In the genomic region with DNA sequence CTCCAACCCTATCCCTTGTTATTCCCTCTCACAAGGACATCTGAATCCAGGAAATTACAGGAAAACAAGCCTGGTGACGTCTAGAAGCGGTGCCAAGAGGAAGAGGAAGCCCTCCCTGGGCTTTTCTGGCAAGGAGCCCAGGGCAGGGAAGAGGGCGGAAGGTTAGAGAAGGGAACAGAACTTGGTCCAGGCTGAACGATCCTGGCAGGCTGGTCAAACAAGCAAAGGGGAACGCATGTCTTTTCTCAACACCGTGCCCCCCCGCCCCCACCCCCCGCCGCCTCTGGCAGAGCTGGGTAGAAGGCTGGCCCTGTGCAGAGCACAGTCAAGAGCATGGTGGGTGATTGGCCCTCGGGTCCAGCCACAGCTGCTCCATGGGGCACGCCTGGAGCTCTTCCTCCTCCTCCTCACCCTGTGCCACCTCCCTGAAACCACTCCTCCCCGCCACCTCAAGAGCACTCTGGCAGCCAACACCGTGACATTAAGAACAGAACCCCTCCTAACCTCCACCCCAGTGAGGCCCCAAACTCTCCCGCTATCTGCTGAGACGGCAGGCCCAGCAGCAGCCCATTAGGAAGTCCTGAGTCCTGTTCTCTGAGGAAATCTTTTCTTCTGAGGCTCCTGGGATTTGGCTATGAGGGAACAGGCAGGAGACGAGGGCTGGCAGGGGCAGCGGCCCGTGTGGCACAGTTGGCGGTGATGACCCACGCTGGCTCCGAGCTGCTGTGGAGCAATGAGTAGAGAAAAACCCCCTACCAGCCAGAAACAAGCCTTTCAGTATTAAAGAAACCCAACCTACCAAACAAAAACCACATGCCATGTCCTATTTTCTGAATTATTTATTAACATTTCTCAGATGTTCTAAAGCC, we compare ENCODE assay signal across 8 cellular contexts. TPM values are rescaled to one million over a fixed set of nuclear protein-coding genes. Genes with fewer than 3 reads are reported as not detected.
DNase-seq lines count a peak whose midpoint lies in the region; ATAC-seq and TF ChIP-seq lines count a peak whose summit lies in the region.

No MANE protein-coding gene starts in this region.

- H3K4me1 Mint-ChIP-seq in chondrocyte (ENCODE audit: low read depth): peaks cover 9% of the 10 kb centered on the region
- H3K4me1 Mint-ChIP-seq in activated CD4-positive, alpha-beta T cell treated with anti-CD3 and anti-CD28 coated beads, Interleukin-2, amount 10 ng/mL, durations not matched to agents 7 days and 5 days: peaks cover 6% of the 10 kb centered on the region

- H3K9me3 Mint-ChIP-seq in chondrocyte (ENCODE audit: low read depth): no peaks in the 10 kb centered on the region
- no peaks in the 10 kb centered on the region for H3K9me3 Mint-ChIP-seq in activated CD4-positive, alpha-beta T cell treated with anti-CD3 and anti-CD28 coated beads, Interleukin-2, amount 10 ng/mL, durations not matched to agents 7 days and 5 days

- peaks cover 27% of the 10 kb centered on the region for H3K4me1 ChIP-seq in mucosa of descending colon (ENCODE audit: low read depth)

- no peaks in the 10 kb centered on the region for H3K36me3 Mint-ChIP-seq in chondrocyte (ENCODE audit: low read depth)
- H3K36me3 Mint-ChIP-seq in activated CD4-positive, alpha-beta T cell treated with anti-CD3 and anti-CD28 coated beads, Interleukin-2, amount 10 ng/mL, durations not matched to agents 7 days and 5 days (ENCODE audit: low read depth): peaks cover 1% of the 10 kb centered on the region

- intact Hi-C loops in mucosa of descending colon (cut with DNase I, micrococcal nuclease): no loop called here

- DNase-seq in Ammon's horn (ENCODE audit: low spot score) (peak; percentile 69), LNCaP clone FGC (ENCODE audit: low read depth) (peak; percentile 74), chondrocyte (ENCODE audit: low spot score) (no peak), mucosa of descending colon (peak; percentile 84 to 86 (median 85)), SIG-M5 treated with dmso at 0.1 percent for 504 hours (lab: John Stamatoyannopoulos, UW; ENCODE audit: unreplicated experiment) (no peak)
- no peak for DNase-seq in activated CD4-positive, alpha-beta T cell treated with anti-CD3 and anti-CD28 coated beads, Interleukin-2, amount 10 ng/mL, durations not matched to agents 7 days and 5 days

- peak overlapping the region; percentile 83 for H3K27ac Mint-ChIP-seq in chondrocyte (ENCODE audit: unreplicated experiment)
- H3K27ac Mint-ChIP-seq in activated CD4-positive, alpha-beta T cell treated with anti-CD3 and anti-CD28 coated beads, Interleukin-2, amount 10 ng/mL, durations not matched to agents 7 days and 5 days: no peak overlapping the region

- ATAC-seq in mucosa of descending colon (peak; percentile 75), GM18868 (IDR thresholded peaks at IDR 0.05; ENCODE audit: unreplicated experiment) (no peak), HG03571 (IDR thresholded peaks at IDR 0.05; ENCODE audit: unreplicated experiment) (no peak)

- TF ChIP-seq CTCF in LNCaP clone FGC (IDR thresholded peaks at IDR 0.05; ENCODE audit: control insufficient read depth, extremely low read depth, insufficient read depth) (no peak), chondrocyte (IDR thresholded peaks at IDR 0.05) (no peak), mucosa of descending colon (IDR thresholded peaks at IDR 0.05) (no peak)

- no peaks in the 10 kb centered on the region for H3K27me3 Mint-ChIP-seq in chondrocyte (ENCODE audit: low read depth)
- H3K27me3 Mint-ChIP-seq in activated CD4-positive, alpha-beta T cell treated with anti-CD3 and anti-CD28 coated beads, Interleukin-2, amount 10 ng/mL, durations not matched to agents 7 days and 5 days: no peaks in the 10 kb centered on the region

- H3K36me3 ChIP-seq in mucosa of descending colon (ENCODE audit: low read depth): no peaks in the 10 kb centered on the region

- H3K4me3 ChIP-seq in LNCaP clone FGC (ENCODE audit: low read depth, low read length) (no peak overlapping the region), mucosa of descending colon (no peak overlapping the region)

- H3K4me3 Mint-ChIP-seq in chondrocyte (ENCODE audit: unreplicated experiment): no peak overlapping the region
- no peak overlapping the region for H3K4me3 Mint-ChIP-seq in activated CD4-positive, alpha-beta T cell treated with anti-CD3 and anti-CD28 coated beads, Interleukin-2, amount 10 ng/mL, durations not matched to agents 7 days and 5 days

- CTCF ChIA-PET in activated CD4-positive, alpha-beta T cell treated with anti-CD3 and anti-CD28 coated beads, Interleukin-2, amount 10 ng/mL, durations not matched to agents 7 days and 5 days (lab: Charles Lee): interaction anchor here (0.8 to 2.9 kb wide), 10 partner anchors 9 to 192 kb away, joined by 3 to 15 read pairs (median 6); partner anchors contain the start of gene GFOD2

- POLR2A ChIA-PET in activated CD4-positive, alpha-beta T cell treated with anti-CD3 and anti-CD28 coated beads, Interleukin-2, amount 10 ng/mL, durations not matched to agents 7 days and 5 days (lab: Charles Lee): no interaction called here

- H3K9me3 ChIP-seq in mucosa of descending colon: no peaks in the 10 kb centered on the region

RNA-seq across cellular contexts. Expression of gene C16orf86, which starts 7.3 kb away (rescaled TPM):
- total RNA-seq in chondrocyte (0.82 to 3.1 TPM (median 0.85 TPM) in 3 replicates), mucosa of descending colon (1 to 10 TPM in 2 of 3 donors, under 1 TPM in 1; 0.67 to 6.8 (median 1.2) TPM)
- 1 to 10 TPM; 3.8 to 4.8 TPM for total RNA-seq in activated CD4-positive, alpha-beta T cell treated with anti-CD3 and anti-CD28 coated beads, Interleukin-2, amount 10 ng/mL, durations not matched to agents 7 days and 5 days

RNA-seq across cellular contexts. Expression of gene ENKD1, which starts 7.4 kb away (rescaled TPM):
- total RNA-seq in chondrocyte (6.2 to 9.2 TPM (median 6.4 TPM) in 3 replicates), mucosa of descending colon (10 to 100 TPM in 1 of 3 donors, 1 to 10 TPM in 2; 8.5 to 23.3 (median 9.0) TPM)
- 1 to 10 TPM; 8.0 to 8.2 TPM for total RNA-seq in activated CD4-positive, alpha-beta T cell treated with anti-CD3 and anti-CD28 coated beads, Interleukin-2, amount 10 ng/mL, durations not matched to agents 7 days and 5 days

RNA-seq across cellular contexts. Expression of gene PARD6A, which starts 13.2 kb away (rescaled TPM):
- total RNA-seq in chondrocyte: 2.5 to 3.5 TPM (median 3.3 TPM) in 3 replicates
- 1 to 10 TPM; 2.3 to 9.1 (median 3.7) TPM for total RNA-seq in mucosa of descending colon
- 10 to 100 TPM; 11.6 to 13.0 TPM for total RNA-seq in activated CD4-positive, alpha-beta T cell treated with anti-CD3 and anti-CD28 coated beads, Interleukin-2, amount 10 ng/mL, durations not matched to agents 7 days and 5 days

RNA-seq across cellular contexts. Expression of gene ACD, which starts 13.9 kb away (rescaled TPM):
- total RNA-seq in chondrocyte (16.2 to 18.0 TPM (median 17.2 TPM) in 3 replicates), mucosa of descending colon (10 to 100 TPM in 2 of 3 donors, 1 to 10 TPM in 1; 8.9 to 17.1 (median 11.5) TPM)
- total RNA-seq in activated CD4-positive, alpha-beta T cell treated with anti-CD3 and anti-CD28 coated beads, Interleukin-2, amount 10 ng/mL, durations not matched to agents 7 days and 5 days: 10 to 100 TPM; 38.0 to 41.8 TPM

RNA-seq across cellular contexts. Expression of gene CARMIL2, which starts 29.0 kb away (rescaled TPM):
- 0.97 to 1.8 TPM (median 1.5 TPM) in 3 replicates for total RNA-seq in chondrocyte
- total RNA-seq in mucosa of descending colon: 1 to 10 TPM; 1.8 to 4.9 (median 4.2) TPM
- total RNA-seq in activated CD4-positive, alpha-beta T cell treated with anti-CD3 and anti-CD28 coated beads, Interleukin-2, amount 10 ng/mL, durations not matched to agents 7 days and 5 days: 100 to 1,000 TPM; 203 to 226 TPM

Comparison
In these comparisons a context has a peak if more than half of its experiments do, and no peak if none do; other contexts are left out.
1. DNase-seq: peak in Ammon's horn (single experiment), LNCaP clone FGC (single experiment) and mucosa of descending colon (3 of 3); none in chondrocyte (single experiment), activated CD4-positive, alpha-beta T cell treated with anti-CD3 and anti-CD28 coated beads, Interleukin-2, amount 10 ng/mL, durations not matched to agents 7 days and 5 days (single experiment) and SIG-M5 treated with dmso at 0.1 percent for 504 hours (single experiment).